34 cellular contexts compared by ENCODE assay signal in the genomic region with DNA sequence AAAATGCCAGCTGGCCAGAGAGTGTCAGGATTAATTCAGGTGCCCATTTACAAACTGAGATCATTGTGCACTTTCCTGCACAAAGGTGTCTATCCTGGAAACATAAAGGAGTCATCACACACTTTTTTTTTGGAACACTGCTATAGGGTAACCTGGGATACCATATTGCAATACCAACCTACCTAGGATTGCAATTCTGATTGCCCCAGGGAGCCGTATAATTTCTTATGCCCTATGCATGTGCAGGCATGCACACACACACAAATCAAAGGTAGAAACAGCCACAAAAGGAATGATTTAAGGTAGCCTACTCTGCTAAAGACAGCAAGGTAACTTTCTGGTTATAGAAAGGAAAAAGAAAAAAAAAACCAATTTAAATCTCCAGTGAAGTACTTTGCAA.
"Had no signal": no experiment of that assay in that cellular context is flagged by ENCODE, and none has a peak within 500 bp of the region (broad histone marks: within the 10 kb centered on the region; RNA-seq: fewer than 3 reads in every experiment).

No MANE protein-coding gene starts in this region.

- H3K9me3 ChIP-seq: MG63 had no signal

- DNase-seq: activated B cell treated with CpG ODN at 0.5 μM for 24 hours; activated CD4-positive, alpha-beta memory T cell treated with anti-CD3 and anti-CD28 coated beads for 36 hours; activated CD4-positive, alpha-beta T cell treated with anti-CD3 and anti-CD28 coated beads for 4 hours; activated CD4-positive, alpha-beta T cell treated with anti-CD3 and anti-CD28 coated beads, Interleukin-2, amount 50 U/mL, for 1 hour; activated CD4-positive, CD25-positive, alpha-beta regulatory T cell treated with anti-CD3 and anti-CD28 coated beads, Interleukin-2, amount 50 U/mL, for 72 hours; activated CD8-positive, alpha-beta memory T cell treated with anti-CD3 and anti-CD28 coated beads, Interleukin-2, amount 50 U/mL, for 4 hours; activated gamma-delta T cell treated with Interleukin-2 at 50 U/mL for 16 hours; activated naive CD4-positive, alpha-beta T cell treated with anti-CD3 and anti-CD28 coated beads for 36 hours; activated T-cell treated with anti-CD3 and anti-CD28 coated beads for 4 hours; activated T-cell treated with anti-CD3 and anti-CD28 coated beads, Interleukin-2, amount 50 U/mL, for 4 hours; anterior cingulate cortex; brain microvascular endothelial cell; Karpas-422; KBM-7; MG63; NCI-H1092; NCI-H1436 treated with DMSO at 0.1 percent for 48 hours; NCI-H1694 treated with DMSO at 0.1 percent for 48 hours; NCI-H2029; NCI-H2171 treated with DMSO at 0.1 percent for 48 hours; NCI-H2227 treated with DMSO at 0.1 percent for 48 hours; NCI-H446; NCI-H524; SIG-M5; SW 1271; T-helper 1 cell; T-helper 2 cell; T-helper 9 cell had no signal

- H3K36me3 ChIP-seq: brain microvascular endothelial cell, MG63 had no signal

- H3K27ac Mint-ChIP-seq: activated B cell treated with CpG ODN at 0.5 μM for 24 hours; activated CD4-positive, alpha-beta memory T cell treated with anti-CD3 and anti-CD28 coated beads for 36 hours; activated naive CD4-positive, alpha-beta T cell treated with anti-CD3 and anti-CD28 coated beads for 36 hours; activated naive CD4-positive, alpha-beta T cell treated with anti-CD3 and anti-CD28 coated beads, Interleukin-2, amount 50 U/mL, for 72 hours; activated T-helper 1 cell treated with anti-CD3 and anti-CD28 coated beads, Interleukin-12 subunit alpha, Interleukin-12 subunit beta, Interleukin-2, Interleukin-4 antibody, amounts not matched to agents 30 ng/mL and 10 ng/mL and 1 ng/mL, durations not matched to agents 14 hours and 24 hours and 36 hours had no signal

- H3K9me3 Mint-ChIP-seq: activated B cell treated with CpG ODN at 0.5 μM for 24 hours; activated CD4-positive, alpha-beta memory T cell treated with anti-CD3 and anti-CD28 coated beads for 36 hours; activated naive CD4-positive, alpha-beta T cell treated with anti-CD3 and anti-CD28 coated beads for 36 hours; activated T-cell treated with anti-CD3 and anti-CD28 coated beads, Interleukin-2, amount 50 U/mL, for 4 hours; activated T-helper 1 cell treated with anti-CD3 and anti-CD28 coated beads, Interleukin-12 subunit alpha, Interleukin-12 subunit beta, Interleukin-2, Interleukin-4 antibody, amounts not matched to agents 30 ng/mL and 10 ng/mL and 1 ng/mL, durations not matched to agents 14 hours and 24 hours and 36 hours had no signal

- H3K4me3 Mint-ChIP-seq: activated B cell treated with CpG ODN at 0.5 μM for 24 hours; activated CD4-positive, alpha-beta memory T cell treated with anti-CD3 and anti-CD28 coated beads for 36 hours; activated naive CD4-positive, alpha-beta T cell treated with anti-CD3 and anti-CD28 coated beads for 36 hours; activated T-cell treated with anti-CD3 and anti-CD28 coated beads, Interleukin-2, amount 50 U/mL, for 4 hours; activated T-helper 1 cell treated with anti-CD3 and anti-CD28 coated beads, Interleukin-12 subunit alpha, Interleukin-12 subunit beta, Interleukin-2, Interleukin-4 antibody, amounts not matched to agents 30 ng/mL and 10 ng/mL and 1 ng/mL, durations not matched to agents 14 hours and 24 hours and 36 hours had no signal

- H3K27me3 Mint-ChIP-seq: activated B cell treated with CpG ODN at 0.5 μM for 24 hours; activated CD4-positive, alpha-beta memory T cell treated with anti-CD3 and anti-CD28 coated beads for 36 hours had no signal

- H3K4me3 ChIP-seq: MG63 had no signal

- H3K27me3 ChIP-seq: brain microvascular endothelial cell, MG63 had no signal

- H3K36me3 Mint-ChIP-seq: activated CD4-positive, alpha-beta memory T cell treated with anti-CD3 and anti-CD28 coated beads for 36 hours; activated naive CD4-positive, alpha-beta T cell treated with anti-CD3 and anti-CD28 coated beads, Interleukin-2, amount 50 U/mL, for 72 hours had no signal

- ATAC-seq: activated naive CD4-positive, alpha-beta T cell treated with anti-CD3 and anti-CD28 coated beads, Interleukin-2, amount 50 U/mL, for 72 hours; activated T-cell treated with anti-CD3 and anti-CD28 coated beads, Interleukin-2, amount 50 U/mL, for 4 hours; Panc1; Right ventricle myocardium inferior; SK-N-SH treated with all-trans-retinoic acid at 6 μM for 48 hours had no signal

- H3K4me1 Mint-ChIP-seq: activated B cell treated with CpG ODN at 0.5 μM for 24 hours had no signal

- H3K27ac ChIP-seq: brain microvascular endothelial cell, VCaP had no signal
